ENCODE assay signal across 1 cellular context in the genomic region with DNA sequence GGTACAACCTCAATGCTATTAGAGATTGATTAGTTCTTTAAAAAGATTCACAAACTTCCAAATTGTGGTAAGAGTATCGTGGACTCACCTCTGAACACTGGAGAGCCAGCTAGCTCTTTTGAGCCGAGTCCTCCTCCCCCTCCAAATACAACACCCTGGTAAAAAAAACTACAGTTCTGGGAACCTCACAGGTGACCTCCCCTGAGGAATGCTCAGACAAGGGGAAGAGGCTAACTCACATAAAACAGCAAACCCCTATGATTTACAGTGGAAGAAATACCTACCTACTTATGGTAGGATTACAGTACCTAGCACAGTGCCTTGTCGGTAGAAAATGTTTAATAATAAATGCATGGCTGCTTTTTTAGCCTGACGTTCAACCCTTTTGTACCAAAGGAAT.
A peak's percentile ranks its signal among the peaks of the same experiment; 100 is the strongest.
TF ChIP-seq lines count a peak whose summit lies in the region.

No MANE protein-coding gene starts in this region.

TF ChIP-seq in K562, 482 proteins besides CTCF, POLR2A, EP300 and RAD21:
- no peak for TF ChIP-seq ZNF766 (CRISPR knock-in tag; conservative IDR thresholded peaks at IDR 0.05)
- peak; percentile 38; the same call in 1 of the 2 replicates for TF ChIP-seq POLR2AphosphoS2 (IDR thresholded peaks at IDR 0.05; ENCODE audit: low read length)
